ENCODE assay signal across 13 cellular contexts in the genomic region with DNA sequence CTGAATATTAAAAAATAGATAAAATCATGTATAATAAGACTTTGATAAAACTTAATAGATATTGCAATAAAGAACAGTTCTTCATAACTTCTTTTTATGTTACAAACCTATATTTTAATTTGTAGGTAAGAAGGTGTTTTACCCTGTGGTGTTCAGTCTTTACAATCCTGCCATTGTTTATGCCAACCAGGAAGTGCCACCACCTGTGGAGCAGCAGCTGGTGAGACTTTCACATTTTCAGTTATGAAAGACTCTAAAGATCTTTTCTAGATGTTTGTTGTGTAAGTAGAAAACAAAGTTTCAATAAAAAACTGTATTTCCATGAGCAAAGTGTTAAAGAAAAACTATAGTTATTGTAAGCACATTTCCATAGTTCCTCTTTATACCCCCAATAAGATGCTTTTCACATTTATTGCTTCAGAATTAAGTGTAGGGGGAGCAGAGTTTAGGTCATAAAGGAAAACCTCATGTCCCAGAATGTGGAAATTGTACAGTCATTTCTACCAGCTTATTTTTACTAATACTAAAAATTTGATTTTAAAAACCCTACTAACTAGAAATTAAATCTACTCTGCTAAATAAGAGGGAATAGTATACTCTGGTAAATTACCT. TPM values are rescaled to one million over a fixed set of nuclear protein-coding genes. Genes with fewer than 3 reads are reported as not detected.
DNase-seq lines count a peak whose midpoint lies in the region; ATAC-seq and TF ChIP-seq lines count a peak whose summit lies in the region.
"Had no signal": no experiment of that assay in that cellular context is flagged by ENCODE, and none has a peak within 500 bp of the region (broad histone marks: within the 10 kb centered on the region; RNA-seq: fewer than 3 reads in every experiment).

No MANE protein-coding gene starts in this region.

- H3K36me3 ChIP-seq in mucosa of descending colon (ENCODE audit: low read depth): no peaks in the 10 kb centered on the region
- H3K36me3 ChIP-seq: colonic mucosa had no signal

- DNase-seq in activated CD4-positive, CD25-positive, alpha-beta regulatory T cell (lab: John Stamatoyannopoulos, UW): no peak
- peak in 1 of 3 donors; percentile 47 for DNase-seq in mucosa of descending colon
- no peak for DNase-seq in islet precursor cell
- no peak for DNase-seq in activated CD4-positive, alpha-beta T cell treated with anti-CD3 and anti-CD28 coated beads, Interleukin-2, amount 50 U/mL, for 48 hours
- no peak for DNase-seq in stimulated activated CD4-positive, alpha-beta T cell treated with anti-CD3 and anti-CD28 coated beads, Interleukin-15, amount 100 ng/mL, for 24 hours
- DNase-seq: colonic mucosa; gastrocnemius medialis; NCI-H226; stimulated activated naive CD4-positive, alpha-beta T cell had no signal

- no peak for TF ChIP-seq CTCF in mucosa of descending colon (IDR thresholded peaks at IDR 0.05)

- H3K4me1 ChIP-seq in mucosa of descending colon (ENCODE audit: low read depth): no peaks in the 10 kb centered on the region
- H3K4me1 ChIP-seq: colonic mucosa, gastrocnemius medialis had no signal

- ATAC-seq in activated CD4-positive, CD25-positive, alpha-beta regulatory T cell treated with anti-CD3 and anti-CD28 coated beads, Interleukin-2, amount 50 U/mL, for 24 hours: peak; percentile 44 to 56
- ATAC-seq in GM21423 (IDR thresholded peaks at IDR 0.05; ENCODE audit: unreplicated experiment) (peak; percentile 66), HG03432 (IDR thresholded peaks at IDR 0.05; ENCODE audit: unreplicated experiment) (peak; percentile 85), mucosa of descending colon (peak; percentile 78)
- ATAC-seq: gastrocnemius medialis had no signal

- no peak overlapping the region for H3K4me3 ChIP-seq in mucosa of descending colon
- H3K4me3 ChIP-seq: colonic mucosa, gastrocnemius medialis, skin epidermis had no signal

- no peaks in the 10 kb centered on the region for H3K9me3 ChIP-seq in mucosa of descending colon
- H3K9me3 ChIP-seq: colonic mucosa, gastrocnemius medialis had no signal

- intact Hi-C loops in mucosa of descending colon (cut with DNase I, micrococcal nuclease): no loop called here

RNA-seq across cellular contexts. Expression of a gene that starts 28.7 kb away (rescaled TPM):
- total RNA-seq in mucosa of descending colon: 10 to 100 TPM in 1 of 3 donors, 1 to 10 TPM in 2; 3.9 to 20.1 (median 7.4) TPM
